In the genomic region with DNA sequence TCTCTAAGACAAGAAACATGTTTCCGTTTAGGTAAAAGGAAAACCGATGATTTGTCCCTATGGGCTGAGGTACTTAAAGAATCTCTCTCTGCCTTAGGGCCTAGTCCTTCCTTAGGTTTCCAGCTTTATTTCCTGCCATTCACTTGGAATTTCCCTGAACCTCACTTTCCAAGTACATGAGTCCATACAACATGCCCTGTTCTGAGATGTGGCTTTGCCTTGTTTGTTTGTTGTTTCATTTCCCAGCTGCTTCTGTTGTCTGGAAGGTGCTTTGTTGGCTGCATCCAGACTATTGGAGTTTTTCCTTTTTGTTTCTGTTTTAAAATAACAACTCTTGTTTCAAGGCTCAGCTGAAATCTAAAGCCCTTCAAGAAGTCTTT, we compare ENCODE assay signal across 1 cellular context.
TF ChIP-seq lines count a peak whose summit lies in the region.

No MANE protein-coding gene starts in this region.

TF ChIP-seq in HepG2, 621 proteins besides CTCF, POLR2A, EP300 and RAD21:
- no peak for TF ChIP-seq NFE2L1 (CRISPR knock-in tag; IDR thresholded peaks at IDR 0.05; ENCODE audit: borderline replicate concordance)
TF ChIP-seq in HepG2: peak in this region for 0.
